15 cellular contexts compared by ENCODE assay signal in the genomic region with DNA sequence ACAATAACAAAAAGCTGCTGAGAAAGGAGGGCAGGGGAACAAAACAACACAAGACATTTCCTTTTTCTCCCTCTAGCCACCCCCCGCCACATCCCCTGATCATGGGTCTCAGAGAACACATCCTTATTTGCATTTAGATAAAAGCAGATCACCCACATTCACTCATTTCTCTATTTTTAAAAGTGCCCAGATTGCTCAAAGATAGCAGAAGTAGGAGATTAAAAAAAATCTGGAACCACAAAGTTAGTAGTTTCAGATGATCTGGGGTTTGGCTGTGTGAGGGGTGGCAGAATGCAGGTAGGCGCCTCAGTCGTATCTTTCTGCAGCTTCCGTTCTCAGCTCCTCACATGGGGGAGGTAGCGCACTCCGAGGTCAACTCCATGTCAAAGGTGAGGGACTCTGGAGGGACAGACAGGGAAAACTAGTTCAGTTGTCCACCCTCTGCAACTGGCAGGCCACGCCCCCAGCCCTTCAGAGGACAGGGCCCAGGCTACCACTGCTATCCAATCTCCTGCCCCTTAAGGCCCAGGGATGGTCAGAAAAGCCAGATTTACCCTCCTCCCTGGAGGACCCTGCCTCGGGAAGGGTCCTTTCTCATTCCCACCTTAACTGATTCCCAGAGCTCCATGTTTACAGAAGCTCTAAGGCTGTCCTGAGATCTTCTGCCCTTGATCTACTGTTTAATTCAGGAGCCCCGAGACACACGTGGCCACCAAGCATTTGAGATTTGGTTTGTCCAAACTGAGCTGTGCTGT. TPM values are rescaled to one million over a fixed set of nuclear protein-coding genes. Genes with fewer than 3 reads are reported as not detected.
DNase-seq lines count a peak whose midpoint lies in the region; ATAC-seq and TF ChIP-seq lines count a peak whose summit lies in the region.
"Had no signal": no experiment of that assay in that cellular context is flagged by ENCODE, and none has a peak within 500 bp of the region (broad histone marks: within the 10 kb centered on the region; RNA-seq: fewer than 3 reads in every experiment).

No MANE protein-coding gene starts in this region.

- CTCF ChIA-PET in activated CD8-positive, alpha-beta T cell treated with anti-CD3 and anti-CD28 coated beads for 36 hours (lab: Charles Lee) = interaction anchor here (0.9 to 30.6 kb wide), 6 partner anchors 8 to 212 kb away, joined by 3 to 968 read pairs (median 6); a partner anchor contains a TSS

- intact Hi-C loops in activated CD4-positive, alpha-beta T cell treated with anti-CD3 and anti-CD28 coated beads, Interleukin-2, amount 10 ng/mL, durations not matched to agents 24 days and 14 days (cut with micrococcal nuclease) = no loop called here
- intact Hi-C loops in activated CD8-positive, alpha-beta T cell treated with anti-CD3 and anti-CD28 coated beads for 36 hours (cut with micrococcal nuclease) = no loop called here

- peak overlapping the region; percentile 69 for H3K27ac Mint-ChIP-seq in activated CD4-positive, alpha-beta T cell treated with anti-CD3 and anti-CD28 coated beads, Interleukin-2, amount 10 ng/mL, durations not matched to agents 24 days and 14 days
- peak overlapping the region; percentile 75 for H3K27ac Mint-ChIP-seq in activated CD8-positive, alpha-beta T cell treated with anti-CD3 and anti-CD28 coated beads for 36 hours
- peak overlapping the region; percentile 71 for H3K27ac Mint-ChIP-seq in nephron progenitor cell
- H3K27ac Mint-ChIP-seq: nephron had no signal

- H3K4me3 Mint-ChIP-seq in activated CD4-positive, alpha-beta T cell treated with anti-CD3 and anti-CD28 coated beads, Interleukin-2, amount 10 ng/mL, durations not matched to agents 24 days and 14 days = peak overlapping the region; percentile 16
- no peak overlapping the region for H3K4me3 Mint-ChIP-seq in activated CD8-positive, alpha-beta T cell treated with anti-CD3 and anti-CD28 coated beads for 36 hours
- peak overlapping the region; percentile 43 for H3K4me3 Mint-ChIP-seq in nephron progenitor cell
- H3K4me3 Mint-ChIP-seq: nephron had no signal

- H3K9me3 Mint-ChIP-seq in activated CD4-positive, alpha-beta T cell treated with anti-CD3 and anti-CD28 coated beads, Interleukin-2, amount 10 ng/mL, durations not matched to agents 24 days and 14 days = no peaks in the 10 kb centered on the region
- H3K9me3 Mint-ChIP-seq in activated CD8-positive, alpha-beta T cell treated with anti-CD3 and anti-CD28 coated beads for 36 hours = no peaks in the 10 kb centered on the region
- no peaks in the 10 kb centered on the region for H3K9me3 Mint-ChIP-seq in nephron progenitor cell
- H3K9me3 Mint-ChIP-seq: nephron had no signal

- H3K36me3 Mint-ChIP-seq in activated CD4-positive, alpha-beta T cell treated with anti-CD3 and anti-CD28 coated beads, Interleukin-2, amount 10 ng/mL, durations not matched to agents 24 days and 14 days (ENCODE audit: low read depth) = peaks cover 74% of the 10 kb centered on the region
- peaks cover 72% of the 10 kb centered on the region for H3K36me3 Mint-ChIP-seq in activated CD8-positive, alpha-beta T cell treated with anti-CD3 and anti-CD28 coated beads for 36 hours (ENCODE audit: low read depth)
- peaks cover 21% of the 10 kb centered on the region for H3K36me3 Mint-ChIP-seq in nephron progenitor cell (ENCODE audit: low read depth)

- POLR2A ChIA-PET in activated CD8-positive, alpha-beta T cell treated with anti-CD3 and anti-CD28 coated beads for 36 hours (lab: Charles Lee) = interaction anchor here (0.6 to 8.0 kb wide), 8 partner anchors 8 to 90 kb away, joined by 3 to 52 read pairs (median 3); a partner anchor contains a TSS

- peaks cover 60% of the 10 kb centered on the region for H3K4me1 Mint-ChIP-seq in activated CD4-positive, alpha-beta T cell treated with anti-CD3 and anti-CD28 coated beads, Interleukin-2, amount 10 ng/mL, durations not matched to agents 24 days and 14 days
- peaks cover 78% of the 10 kb centered on the region for H3K4me1 Mint-ChIP-seq in activated CD8-positive, alpha-beta T cell treated with anti-CD3 and anti-CD28 coated beads for 36 hours (ENCODE audit: low read depth)
- H3K4me1 Mint-ChIP-seq in nephron progenitor cell = peaks cover 64% of the 10 kb centered on the region

- H3K27me3 Mint-ChIP-seq in activated CD4-positive, alpha-beta T cell treated with anti-CD3 and anti-CD28 coated beads, Interleukin-2, amount 10 ng/mL, durations not matched to agents 24 days and 14 days = no peaks in the 10 kb centered on the region
- no peaks in the 10 kb centered on the region for H3K27me3 Mint-ChIP-seq in activated CD8-positive, alpha-beta T cell treated with anti-CD3 and anti-CD28 coated beads for 36 hours
- H3K27me3 Mint-ChIP-seq in nephron progenitor cell (ENCODE audit: low read depth, poor library complexity) = peaks cover 7% of the 10 kb centered on the region

- peak; percentile 70 for DNase-seq in activated CD4-positive, alpha-beta T cell treated with anti-CD3 and anti-CD28 coated beads, Interleukin-2, amount 10 ng/mL, durations not matched to agents 24 days and 14 days
- no peak for DNase-seq in activated CD4-positive, alpha-beta T cell treated with anti-CD3 and anti-CD28 coated beads for 1 hour
- peak; percentile 55 for DNase-seq in activated CD8-positive, alpha-beta T cell treated with anti-CD3 and anti-CD28 coated beads for 36 hours
- peak; percentile 47 for DNase-seq in nephron progenitor cell
- DNase-seq in hepatic stellate cell (ENCODE audit: low spot score) = no peak
- DNase-seq in hippocampal formation (lab: John Stamatoyannopoulos, UW) = no peak
- DNase-seq in kidney glomerular epithelial cell (lab: John Stamatoyannopoulos, UW) = no peak
- DNase-seq: activated CD8-positive, alpha-beta memory T cell treated with anti-CD3 and anti-CD28 coated beads for 24 hours; esophagus squamous epithelium; MG63; SHP77 treated with DMSO at 0.1 percent for 48 hours had no signal

- no peak for TF ChIP-seq CTCF in activated CD8-positive, alpha-beta T cell treated with anti-CD3 and anti-CD28 coated beads for 36 hours (IDR thresholded peaks at IDR 0.05)
- TF ChIP-seq CTCF in nephron progenitor cell (IDR thresholded peaks at IDR 0.05) = no peak

- peak; percentile 44 for ATAC-seq in HG03439 (IDR thresholded peaks at IDR 0.05; ENCODE audit: unreplicated experiment)
- no peak for ATAC-seq in activated CD8-positive, alpha-beta T cell treated with anti-CD3 and anti-CD28 coated beads for 36 hours
- ATAC-seq: A549, HCT116 had no signal

RNA-seq across cellular contexts. Expression of a gene that starts 27.3 kb away (rescaled TPM):
- 346 and 348 TPM in 2 replicates for total RNA-seq in activated CD4-positive, alpha-beta T cell treated with anti-CD3 and anti-CD28 coated beads, Interleukin-2, amount 10 ng/mL, durations not matched to agents 24 days and 14 days
- 100 to 1,000 TPM; 163 to 190 TPM for total RNA-seq in activated CD8-positive, alpha-beta T cell treated with anti-CD3 and anti-CD28 coated beads for 36 hours

RNA-seq across cellular contexts. Expression of a gene that starts 39.4 kb away (rescaled TPM):
- total RNA-seq in activated CD4-positive, alpha-beta T cell treated with anti-CD3 and anti-CD28 coated beads, Interleukin-2, amount 10 ng/mL, durations not matched to agents 24 days and 14 days = 184 and 189 TPM in 2 replicates
- total RNA-seq in activated CD8-positive, alpha-beta T cell treated with anti-CD3 and anti-CD28 coated beads for 36 hours = 100 to 1,000 TPM; 128 to 129 TPM

Comparison
In these comparisons a context has a peak if more than half of its experiments do, and no peak if none do; other contexts are left out.
1. DNase-seq: peak in activated CD4-positive, alpha-beta T cell treated with anti-CD3 and anti-CD28 coated beads, Interleukin-2, amount 10 ng/mL, durations not matched to agents 24 days and 14 days (single experiment), activated CD8-positive, alpha-beta T cell treated with anti-CD3 and anti-CD28 coated beads for 36 hours (single experiment) and nephron progenitor cell (single experiment); none in activated CD4-positive, alpha-beta T cell treated with anti-CD3 and anti-CD28 coated beads for 1 hour (single experiment), hepatic stellate cell (single experiment), hippocampal formation (0 of 2) and kidney glomerular epithelial cell (single experiment).
2. Peak in every context shown above with its lines, with median percentiles within 50 percentile points of each other: H3K27ac Mint-ChIP-seq.